10 cellular contexts compared by ENCODE assay signal in the genomic region with DNA sequence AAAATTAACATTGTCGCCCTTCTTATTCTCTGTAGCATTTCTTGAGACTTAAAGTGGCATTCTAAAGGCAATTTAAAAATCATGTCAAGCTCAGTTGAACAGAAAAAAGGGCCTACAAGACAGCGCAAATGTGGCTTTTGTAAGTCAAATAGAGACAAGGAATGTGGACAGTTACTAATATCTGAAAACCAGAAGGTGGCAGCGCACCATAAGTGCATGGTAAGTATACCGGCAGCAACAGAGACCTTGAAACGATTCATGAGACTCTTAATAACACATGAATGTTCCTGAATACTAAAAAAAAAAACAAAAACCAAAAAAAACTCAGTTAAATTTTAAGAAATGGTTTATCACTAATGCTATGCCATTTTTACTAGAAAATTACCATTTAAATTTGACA. TPM values are rescaled to one million over a fixed set of nuclear protein-coding genes. Genes with fewer than 3 reads are reported as not detected.
DNase-seq lines count a peak whose midpoint lies in the region; ATAC-seq and TF ChIP-seq lines count a peak whose summit lies in the region.
"Had no signal": no experiment of that assay in that cellular context is flagged by ENCODE, and none has a peak within 500 bp of the region (broad histone marks: within the 10 kb centered on the region; RNA-seq: fewer than 3 reads in every experiment).

No MANE protein-coding gene starts in this region.

- no peak overlapping the region for H2AFZ ChIP-seq in osteoblast (ENCODE audit: low read length)

- H3K27me3 ChIP-seq in adipocyte (replicated peaks; ENCODE audit: control insufficient read depth, insufficient read depth, low read length) = no peaks in the 10 kb centered on the region
- H3K27me3 ChIP-seq in osteoblast (ENCODE audit: insufficient read depth, low read length) = no peaks in the 10 kb centered on the region

- ATAC-seq in HG02623 (IDR thresholded peaks at IDR 0.05; ENCODE audit: unreplicated experiment) = peak; percentile 33

- H3K27ac ChIP-seq in osteoblast (ENCODE audit: low read depth, low read length) = no peak overlapping the region
- H3K27ac ChIP-seq: BLaER1 treated with 17β-estradiol and CSF1 and Interleukin-3, amounts not matched to agents 10 nM and 100 nM had no signal

- H3K79me2 ChIP-seq in osteoblast (ENCODE audit: insufficient read depth, low read length) = peaks cover 38% of the 10 kb centered on the region

- H3K4me2 ChIP-seq in osteoblast (ENCODE audit: insufficient read depth, low read length) = no peak overlapping the region
- H3K4me2 ChIP-seq: BLaER1 treated with 17β-estradiol and CSF1 and Interleukin-3, amounts not matched to agents 10 nM and 100 nM had no signal

- H3K4me3 ChIP-seq in adipocyte (ENCODE audit: low read length) = no peak overlapping the region
- H3K4me3 ChIP-seq in osteoblast (ENCODE audit: insufficient read depth, low read length) = no peak overlapping the region
- H3K4me3 ChIP-seq: BLaER1 treated with 17β-estradiol and CSF1 and Interleukin-3, amounts not matched to agents 10 nM and 100 nM had no signal

- TF ChIP-seq CTCF in osteoblast (IDR thresholded peaks at IDR 0.05; ENCODE audit: extremely low read depth, low read depth, low read length) = peak; percentile 48

- peaks cover 4% of the 10 kb centered on the region for H4K20me1 ChIP-seq in osteoblast (ENCODE audit: insufficient read depth, low read length)

- H3K4me1 ChIP-seq in adipocyte (ENCODE audit: control insufficient read depth, insufficient read depth, low read length) = peaks cover 4% of the 10 kb centered on the region
- H3K4me1 ChIP-seq in osteoblast (ENCODE audit: insufficient read depth, low read length) = peaks cover 7% of the 10 kb centered on the region

- H3K36me3 ChIP-seq in adipocyte (ENCODE audit: control insufficient read depth, insufficient read depth, low read length, severe bottlenecking) = peaks cover 7% of the 10 kb centered on the region
- peaks cover 10% of the 10 kb centered on the region for H3K36me3 ChIP-seq in osteoblast (ENCODE audit: insufficient read depth, low read length)

- no peaks in the 10 kb centered on the region for H3K9me3 ChIP-seq in adipocyte (ENCODE audit: control insufficient read depth, low read length)
- no peaks in the 10 kb centered on the region for H3K9me3 ChIP-seq in osteoblast (ENCODE audit: low read depth, low read length)

- H3K9ac ChIP-seq in adipocyte (ENCODE audit: low read length) = no peak overlapping the region
- H3K9ac ChIP-seq: BLaER1 treated with 17β-estradiol and CSF1 and Interleukin-3, amounts not matched to agents 10 nM and 100 nM had no signal

- DNase-seq in NCI-H1092 treated with DMSO at 0.1 percent for 48 hours (lab: John Stamatoyannopoulos, UW) (peak; percentile 17), NCI-H1092 (lab: John Stamatoyannopoulos, UW) (no peak), NCI-H524 (lab: John Stamatoyannopoulos, UW) (peak; percentile 22 to 63), adipocyte (ENCODE audit: low read depth) (peak; percentile 42), osteoblast (ENCODE audit: insufficient read length, low spot score, missing footprints) (no peak), NCI-H2029 treated with DMSO at 0.1 percent for 48 hours (lab: John Stamatoyannopoulos, UW) (no peak), HuH-7 (ENCODE audit: low spot score) (no peak)
- DNase-seq: naive B cell had no signal

RNA-seq across cellular contexts. Expression of a gene that starts 4.4 kb away (rescaled TPM):
- total RNA-seq in osteoblast = 17.0 and 18.0 TPM in 2 replicates

Comparison
In these comparisons a context has a peak if more than half of its experiments do, and no peak if none do; other contexts are left out.
1. DNase-seq: peak in NCI-H1092 treated with DMSO at 0.1 percent for 48 hours (single experiment), NCI-H524 (2 of 2) and adipocyte (single experiment); none in NCI-H1092 (single experiment), osteoblast (single experiment), NCI-H2029 treated with DMSO at 0.1 percent for 48 hours (single experiment) and HuH-7 (single experiment).